Comparison of ENCODE assay signal across 1 cellular context in the genomic region with DNA sequence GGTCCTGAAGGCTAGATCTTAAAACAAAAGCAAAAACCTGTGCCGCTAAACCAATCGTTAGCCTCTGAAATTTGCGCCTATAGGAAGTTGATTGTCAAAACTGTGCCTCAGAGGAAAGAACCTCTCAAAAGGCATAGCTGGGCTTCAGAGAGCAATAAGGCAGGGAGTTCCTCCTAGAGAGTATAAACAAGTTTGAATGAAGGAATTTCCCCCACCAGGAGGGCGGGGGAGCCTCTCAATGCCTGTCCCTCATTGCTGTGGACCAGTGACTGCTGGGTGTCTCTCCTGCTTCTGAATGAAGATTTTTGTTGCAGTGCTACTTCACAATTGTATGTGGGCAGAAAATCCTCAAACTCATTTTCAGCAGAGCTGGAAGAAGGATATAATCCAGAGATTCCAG.
TF ChIP-seq lines count a peak whose summit lies in the region.

No MANE protein-coding gene starts in this region.

TF ChIP-seq in GM23338, 12 proteins besides CTCF, POLR2A, EP300 and RAD21 (continued from another document):
- TF ChIP-seq, protein P1, sequence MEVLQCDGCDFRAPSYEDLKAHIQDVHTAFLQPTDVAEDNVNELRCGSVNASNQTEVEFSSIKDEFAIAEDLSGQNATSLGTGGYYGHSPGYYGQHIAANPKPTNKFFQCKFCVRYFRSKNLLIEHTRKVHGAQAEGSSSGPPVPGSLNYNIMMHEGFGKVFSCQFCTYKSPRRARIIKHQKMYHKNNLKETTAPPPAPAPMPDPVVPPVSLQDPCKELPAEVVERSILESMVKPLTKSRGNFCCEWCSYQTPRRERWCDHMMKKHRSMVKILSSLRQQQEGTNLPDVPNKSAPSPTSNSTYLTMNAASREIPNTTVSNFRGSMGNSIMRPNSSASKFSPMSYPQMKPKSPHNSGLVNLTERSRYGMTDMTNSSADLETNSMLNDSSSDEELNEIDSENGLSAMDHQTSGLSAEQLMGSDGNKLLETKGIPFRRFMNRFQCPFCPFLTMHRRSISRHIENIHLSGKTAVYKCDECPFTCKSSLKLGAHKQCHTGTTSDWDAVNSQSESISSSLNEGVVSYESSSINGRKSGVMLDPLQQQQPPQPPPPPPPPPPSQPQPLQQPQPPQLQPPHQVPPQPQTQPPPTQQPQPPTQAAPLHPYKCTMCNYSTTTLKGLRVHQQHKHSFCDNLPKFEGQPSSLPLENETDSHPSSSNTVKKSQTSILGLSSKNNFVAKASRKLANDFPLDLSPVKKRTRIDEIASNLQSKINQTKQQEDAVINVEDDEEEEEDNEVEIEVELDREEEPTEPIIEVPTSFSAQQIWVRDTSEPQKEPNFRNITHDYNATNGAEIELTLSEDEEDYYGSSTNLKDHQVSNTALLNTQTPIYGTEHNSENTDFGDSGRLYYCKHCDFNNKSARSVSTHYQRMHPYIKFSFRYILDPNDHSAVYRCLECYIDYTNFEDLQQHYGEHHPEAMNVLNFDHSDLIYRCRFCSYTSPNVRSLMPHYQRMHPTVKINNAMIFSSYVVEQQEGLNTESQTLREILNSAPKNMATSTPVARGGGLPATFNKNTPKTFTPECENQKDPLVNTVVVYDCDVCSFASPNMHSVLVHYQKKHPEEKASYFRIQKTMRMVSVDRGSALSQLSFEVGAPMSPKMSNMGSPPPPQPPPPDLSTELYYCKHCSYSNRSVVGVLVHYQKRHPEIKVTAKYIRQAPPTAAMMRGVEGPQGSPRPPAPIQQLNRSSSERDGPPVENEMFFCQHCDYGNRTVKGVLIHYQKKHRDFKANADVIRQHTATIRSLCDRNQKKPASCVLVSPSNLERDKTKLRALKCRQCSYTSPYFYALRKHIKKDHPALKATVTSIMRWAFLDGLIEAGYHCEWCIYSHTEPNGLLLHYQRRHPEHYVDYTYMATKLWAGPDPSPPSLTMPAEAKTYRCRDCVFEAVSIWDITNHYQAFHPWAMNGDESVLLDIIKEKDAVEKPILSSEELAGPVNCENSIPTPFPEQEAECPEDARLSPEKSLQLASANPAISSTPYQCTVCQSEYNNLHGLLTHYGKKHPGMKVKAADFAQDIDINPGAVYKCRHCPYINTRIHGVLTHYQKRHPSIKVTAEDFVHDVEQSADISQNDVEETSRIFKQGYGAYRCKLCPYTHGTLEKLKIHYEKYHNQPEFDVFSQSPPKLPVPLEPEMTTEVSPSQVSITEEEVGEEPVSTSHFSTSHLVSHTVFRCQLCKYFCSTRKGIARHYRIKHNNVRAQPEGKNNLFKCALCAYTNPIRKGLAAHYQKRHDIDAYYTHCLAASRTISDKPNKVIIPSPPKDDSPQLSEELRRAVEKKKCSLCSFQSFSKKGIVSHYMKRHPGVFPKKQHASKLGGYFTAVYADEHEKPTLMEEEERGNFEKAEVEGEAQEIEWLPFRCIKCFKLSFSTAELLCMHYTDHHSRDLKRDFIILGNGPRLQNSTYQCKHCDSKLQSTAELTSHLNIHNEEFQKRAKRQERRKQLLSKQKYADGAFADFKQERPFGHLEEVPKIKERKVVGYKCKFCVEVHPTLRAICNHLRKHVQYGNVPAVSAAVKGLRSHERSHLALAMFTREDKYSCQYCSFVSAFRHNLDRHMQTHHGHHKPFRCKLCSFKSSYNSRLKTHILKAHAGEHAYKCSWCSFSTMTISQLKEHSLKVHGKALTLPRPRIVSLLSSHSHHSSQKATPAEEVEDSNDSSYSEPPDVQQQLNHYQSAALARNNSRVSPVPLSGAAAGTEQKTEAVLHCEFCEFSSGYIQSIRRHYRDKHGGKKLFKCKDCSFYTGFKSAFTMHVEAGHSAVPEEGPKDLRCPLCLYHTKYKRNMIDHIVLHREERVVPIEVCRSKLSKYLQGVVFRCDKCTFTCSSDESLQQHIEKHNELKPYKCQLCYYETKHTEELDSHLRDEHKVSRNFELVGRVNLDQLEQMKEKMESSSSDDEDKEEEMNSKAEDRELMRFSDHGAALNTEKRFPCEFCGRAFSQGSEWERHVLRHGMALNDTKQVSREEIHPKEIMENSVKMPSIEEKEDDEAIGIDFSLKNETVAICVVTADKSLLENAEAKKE (CRISPR knock-in tag; IDR thresholded peaks at IDR 0.05): no peak
- TF ChIP-seq EZH2phosphoT487 (IDR thresholded peaks at IDR 0.05; ENCODE audit: unreplicated experiment): no peak
- TF ChIP-seq JUNB (IDR thresholded peaks at IDR 0.05; ENCODE audit: unreplicated experiment): no peak
- no peak for TF ChIP-seq EZH2 (IDR thresholded peaks at IDR 0.05; ENCODE audit: low read depth, unreplicated experiment)
